ENCODE assay signal across 24 cellular contexts in genomic region chr9:27203783-27204182, GRCh38.
"Had no signal": no experiment of that assay in that cellular context is flagged by ENCODE, and none has a peak within 500 bp of the region (broad histone marks: within the 10 kb centered on the region; RNA-seq: fewer than 3 reads in every experiment).

No MANE protein-coding gene starts in this region.

- H3K27ac ChIP-seq: epithelial cell of prostate, esophagus muscularis mucosa, gastrocnemius medialis, left ventricle myocardium inferior, neutrophil, ovary, spleen, stomach, transverse colon had no signal

- H3K36me3 Mint-ChIP-seq: naive thymus-derived CD4-positive, alpha-beta T cell; stimulated activated naive B cell treated with anti-CD40 and anti-IgM and Interleukin-4, amounts not matched to agents 10 μg/mL and 1 μg/mL and 100 μg/mL, for 72 hours had no signal

- H3K4me1 ChIP-seq: spleen, stomach, transverse colon had no signal

- H3K36me3 ChIP-seq: gastrocnemius medialis, neutrophil, ovary, stomach, thoracic aorta, transverse colon had no signal

- H3K9me3 Mint-ChIP-seq: effector memory CD8-positive, alpha-beta T cell; stimulated activated naive B cell treated with anti-CD40 and anti-IgM and Interleukin-4, amounts not matched to agents 10 μg/mL and 1 μg/mL and 100 μg/mL, for 72 hours had no signal

- H3K4me1 Mint-ChIP-seq: naive thymus-derived CD4-positive, alpha-beta T cell; stimulated activated naive B cell treated with anti-CD40 and anti-IgM and Interleukin-4, amounts not matched to agents 10 μg/mL and 1 μg/mL and 100 μg/mL, for 72 hours had no signal

- DNase-seq: central memory CD4-positive, alpha-beta T cell; effector memory CD8-positive, alpha-beta T cell; gastrocnemius medialis; glutamatergic neuron; kidney; left cardiac atrium; left ventricle myocardium inferior; mesendoderm; naive thymus-derived CD4-positive, alpha-beta T cell; ovary; right cardiac atrium; spleen; stimulated activated CD4-positive, alpha-beta T cell treated with anti-CD3 and anti-CD28 coated beads, Interleukin-15, amount 100 ng/mL, for 24 hours; stimulated activated CD4-positive, alpha-beta T cell treated with anti-CD3 and anti-CD28 coated beads, Interleukin-1b, Interleukin-23, amount 100 ng/mL, for 48 hours; stimulated activated CD4-positive, alpha-beta T cell treated with anti-CD3 and anti-CD28 coated beads, Interleukin-4, amount 100 ng/mL, for 4 hours; stimulated activated naive B cell treated with anti-CD40 and anti-IgM and Interleukin-4, amounts not matched to agents 10 μg/mL and 1 μg/mL and 100 μg/mL, for 72 hours; stomach; substantia nigra; transverse colon had no signal

- H3K4me3 Mint-ChIP-seq: effector memory CD8-positive, alpha-beta T cell; naive thymus-derived CD4-positive, alpha-beta T cell; stimulated activated naive B cell treated with anti-CD40 and anti-IgM and Interleukin-4, amounts not matched to agents 10 μg/mL and 1 μg/mL and 100 μg/mL, for 72 hours had no signal

- H3K9me3 ChIP-seq: esophagus muscularis mucosa, gastrocnemius medialis, left ventricle myocardium inferior, neutrophil, ovary, spleen, stomach, thoracic aorta, transverse colon had no signal

- H3K27me3 Mint-ChIP-seq: progenitor cell of endocrine pancreas; stimulated activated naive B cell treated with anti-CD40 and anti-IgM and Interleukin-4, amounts not matched to agents 10 μg/mL and 1 μg/mL and 100 μg/mL, for 72 hours had no signal

- H3K4me3 ChIP-seq: esophagus muscularis mucosa, gastrocnemius medialis, left ventricle myocardium inferior, ovary, spleen, stomach, thoracic aorta, transverse colon had no signal

- H3K27ac Mint-ChIP-seq: effector memory CD8-positive, alpha-beta T cell; naive thymus-derived CD4-positive, alpha-beta T cell; progenitor cell of endocrine pancreas; stimulated activated naive B cell treated with anti-CD40 and anti-IgM and Interleukin-4, amounts not matched to agents 10 μg/mL and 1 μg/mL and 100 μg/mL, for 72 hours had no signal

- H3K27me3 ChIP-seq: esophagus muscularis mucosa, gastrocnemius medialis, neutrophil, ovary, spleen, stomach, transverse colon had no signal
